ENCODE assay signal across 22 cellular contexts in genomic region chr16:51854401-51854951, GRCh38.
DNase-seq lines count a peak whose midpoint lies in the region; TF ChIP-seq lines count a peak whose summit lies in the region.
"Had no signal": no experiment of that assay in that cellular context is flagged by ENCODE, and none has a peak within 500 bp of the region (broad histone marks: within the 10 kb centered on the region; RNA-seq: fewer than 3 reads in every experiment).

No MANE protein-coding gene starts in this region.

- H3K4me3 ChIP-seq in fibroblast of mammary gland (ENCODE audit: control insufficient read depth, low read depth, low read length), result no peak overlapping the region

- DNase-seq in EH (ENCODE audit: low read depth) (peak; percentile 49), RPMI7951 (ENCODE audit: low read depth) (peak; percentile 45), fibroblast of mammary gland (ENCODE audit: low read depth) (peak; percentile 15), NCI-H2227 treated with DMSO at 0.1 percent for 48 hours (lab: John Stamatoyannopoulos, UW) (no peak), SK-N-DZ (ENCODE audit: low spot score) (no peak)
- no peak for DNase-seq in activated naive CD4-positive, alpha-beta T cell treated with Interleukin-2 at 50 U/mL for 16 hours
- no peak for DNase-seq in NK-92 treated with Interleukin-12 subunit alpha and Interleukin-12 subunit beta, amount 100 ng/mL, for 24 hours (lab: John Stamatoyannopoulos, UW)
- DNase-seq: BE2C; Calu3; CD4-positive, alpha-beta memory T cell; DMS53; H7; HFFc6; MM.1S; NCI-H1092; NCI-H146; NCI-H2081; NCI-H510A; NCI-H774; OCI-M1; RPMI8226; SHP77 treated with DMSO at 0.1 percent for 48 hours had no signal

- no peak for TF ChIP-seq CTCF in fibroblast of mammary gland (conservative IDR thresholded peaks at IDR 0.05; ENCODE audit: control insufficient read depth, insufficient read depth, low read depth, low read length)

Comparison
In these comparisons a context has a peak if more than half of its experiments do, and no peak if none do; other contexts are left out.
1. DNase-seq: peak in EH (single experiment), RPMI7951 (single experiment) and fibroblast of mammary gland (single experiment); none in NCI-H2227 treated with DMSO at 0.1 percent for 48 hours (single experiment), activated naive CD4-positive, alpha-beta T cell treated with Interleukin-2 at 50 U/mL for 16 hours (single experiment), SK-N-DZ (single experiment) and NK-92 treated with Interleukin-12 subunit alpha and Interleukin-12 subunit beta, amount 100 ng/mL, for 24 hours (single experiment).